Comparison of ENCODE assay signal across 10 cellular contexts in genomic region chr9:121736964-121737462, GRCh38.
DNase-seq lines count a peak whose midpoint lies in the region; ATAC-seq and TF ChIP-seq lines count a peak whose summit lies in the region.
"Had no signal": no experiment of that assay in that cellular context is flagged by ENCODE, and none has a peak within 500 bp of the region (broad histone marks: within the 10 kb centered on the region; RNA-seq: fewer than 3 reads in every experiment).

No MANE protein-coding gene starts in this region.

- no peaks in the 10 kb centered on the region for H4K20me1 ChIP-seq in Karpas-422 (ENCODE audit: insufficient read depth, low read depth, low read length)

- H3K9ac ChIP-seq in Karpas-422 (ENCODE audit: low read length) = no peak overlapping the region

- H3K9me3 ChIP-seq in HEK293 (ENCODE audit: control insufficient read depth, insufficient read depth, low read depth, low read length) (no peaks in the 10 kb centered on the region), Karpas-422 (ENCODE audit: low read length) (no peaks in the 10 kb centered on the region)

- H3K27ac ChIP-seq in HEK293 (ENCODE audit: extremely low read depth, low read depth, low read length) (no peak overlapping the region), Karpas-422 (ENCODE audit: low read length) (no peak overlapping the region)

- no peak overlapping the region for H2AFZ ChIP-seq in Karpas-422 (ENCODE audit: low read length)

- no peaks in the 10 kb centered on the region for H3K36me3 Mint-ChIP-seq in stimulated activated memory B cell treated with anti-CD40 and anti-IgM and Interleukin-4, amounts not matched to agents 10 μg/mL and 1 μg/mL and 100 μg/mL, for 72 hours

- POLR2A ChIA-PET in HEK293 (lab: Yijun Ruan, JAX) = interaction anchor here (0.7 kb wide), 1 partner anchor 144 kb away, joined by 3 read pairs; no protein-coding TSS in a partner anchor

- CTCF ChIA-PET in HEK293 (lab: Yijun Ruan, JAX) = interaction anchor here (0.5 to 0.9 kb wide), 4 partner anchors 9 to 185 kb away, joined by 3 to 6 read pairs (median 4); no protein-coding TSS in a partner anchor

- peak overlapping the region; percentile 30 for H3K4me3 Mint-ChIP-seq in stimulated activated memory B cell treated with anti-CD40 and anti-IgM and Interleukin-4, amounts not matched to agents 10 μg/mL and 1 μg/mL and 100 μg/mL, for 72 hours

- H3K4me3 ChIP-seq in HEK293 (ENCODE audit: low read depth, low read length) (no peak overlapping the region), Karpas-422 (ENCODE audit: low read length) (no peak overlapping the region)
- H3K4me3 ChIP-seq: GM12878 had no signal

- H3K4me1 ChIP-seq in HEK293 (ENCODE audit: control insufficient read depth, insufficient read depth, low read length) (no peaks in the 10 kb centered on the region; the same call in 1 of the 2 replicates), Karpas-422 (ENCODE audit: low read length) (peaks cover 6% of the 10 kb centered on the region)

- H3K27me3 Mint-ChIP-seq in stimulated activated memory B cell treated with anti-CD40 and anti-IgM and Interleukin-4, amounts not matched to agents 10 μg/mL and 1 μg/mL and 100 μg/mL, for 72 hours = peaks cover 62% of the 10 kb centered on the region

- no peaks in the 10 kb centered on the region for H3K9me2 ChIP-seq in Karpas-422 (replicated peaks; ENCODE audit: insufficient read depth, low read length)

- H3K9me3 Mint-ChIP-seq in stimulated activated memory B cell treated with anti-CD40 and anti-IgM and Interleukin-4, amounts not matched to agents 10 μg/mL and 1 μg/mL and 100 μg/mL, for 72 hours = no peaks in the 10 kb centered on the region

- H3K36me3 ChIP-seq in HEK293 (ENCODE audit: control insufficient read depth in 2 of 2, insufficient read depth in 1 of 2, low read length in 2 of 2) (no peaks in the 10 kb centered on the region), Karpas-422 (ENCODE audit: insufficient read depth, low read length) (no peaks in the 10 kb centered on the region)

- peaks cover 20% of the 10 kb centered on the region for H3K4me1 Mint-ChIP-seq in stimulated activated memory B cell treated with anti-CD40 and anti-IgM and Interleukin-4, amounts not matched to agents 10 μg/mL and 1 μg/mL and 100 μg/mL, for 72 hours

- H3K27ac Mint-ChIP-seq in stimulated activated memory B cell treated with anti-CD40 and anti-IgM and Interleukin-4, amounts not matched to agents 10 μg/mL and 1 μg/mL and 100 μg/mL, for 72 hours = no peak overlapping the region

- no peaks in the 10 kb centered on the region for H3K79me2 ChIP-seq in Karpas-422 (ENCODE audit: low read length)

- ATAC-seq in stimulated activated memory B cell treated with anti-CD40 and anti-IgM and Interleukin-4, amounts not matched to agents 10 μg/mL and 1 μg/mL and 100 μg/mL, for 72 hours = no peak
- ATAC-seq: GM12878 had no signal

- TF ChIP-seq CTCF in HEK293 (tag by site-specific recombination; IDR thresholded peaks at IDR 0.05) = no peak

- peak; percentile 86 to 97 for DNase-seq in T47D (ENCODE audit: low read depth in 1 of 2, low spot score in 1 of 2)
- DNase-seq in kidney tubule cell (ENCODE audit: low spot score) = peak; percentile 74
- DNase-seq in hypothalamus (lab: John Stamatoyannopoulos, UW) = no peak
- no peak for DNase-seq in NCI-H1930 (lab: John Stamatoyannopoulos, UW)
- DNase-seq in NOMO-1 (lab: John Stamatoyannopoulos, UW; ENCODE audit: unreplicated experiment in 2 of 2) = no peak
- DNase-seq in Karpas-422 = no peak
- DNase-seq: T-helper 9 cell had no signal

- in situ Hi-C loops in T47D (cut with HindIII; ENCODE audit: low pct_unique_long_range_greater_than_20kb, low sequenced_read_pairs) = no loop called here

- no peak overlapping the region for H3K4me2 ChIP-seq in Karpas-422 (ENCODE audit: low read depth, low read length, poor library complexity, severe bottlenecking)

- no peaks in the 10 kb centered on the region for H3K27me3 ChIP-seq in Karpas-422 (ENCODE audit: low read length)

TF ChIP-seq in HEK293, 187 proteins besides CTCF, POLR2A, EP300 and RAD21:
- TF ChIP-seq ZNF274 (IDR thresholded peaks at IDR 0.05; ENCODE audit: low read length) (no peak), ZNF274 (tag by site-specific recombination; IDR thresholded peaks at IDR 0.05; ENCODE audit: borderline replicate concordance) (no peak), ZNF23 (tag by site-specific recombination; IDR thresholded peaks at IDR 0.05; ENCODE audit: borderline replicate concordance) (no peak), ZNF830 (tag by site-specific recombination; IDR thresholded peaks at IDR 0.05; ENCODE audit: low read depth) (no peak), SP2 (tag by site-specific recombination; IDR thresholded peaks at IDR 0.05) (peak; percentile 39), PRDM1 (tag by site-specific recombination; IDR thresholded peaks at IDR 0.05) (no peak), ZFP3 (tag by site-specific recombination; IDR thresholded peaks at IDR 0.05; ENCODE audit: low read depth) (no peak)

Comparison
In these comparisons a context has a peak if more than half of its experiments do, and no peak if none do; other contexts are left out.
1. DNase-seq: peak in T47D (2 of 2) and kidney tubule cell (single experiment); none in hypothalamus (0 of 51), NCI-H1930 (0 of 2), NOMO-1 (0 of 2) and Karpas-422 (single experiment).